In genomic region chr20:8388707-8389106, GRCh38 we compare ENCODE assay signal across 24 cellular contexts.
A peak's percentile ranks its signal among the peaks of the same experiment; 100 is the strongest.
DNase-seq lines count a peak whose midpoint lies in the region; ATAC-seq and TF ChIP-seq lines count a peak whose summit lies in the region.
"Had no signal": no experiment of that assay in that cellular context is flagged by ENCODE, and none has a peak within 500 bp of the region (broad histone marks: within the 10 kb centered on the region; RNA-seq: fewer than 3 reads in every experiment).

No MANE protein-coding gene starts in this region.

- no peak for TF ChIP-seq CTCF in fibroblast of pulmonary artery (IDR thresholded peaks at IDR 0.05; ENCODE audit: low read length, missing control alignments)

- peak; percentile 1 for DNase-seq in NCI-H1694 (lab: John Stamatoyannopoulos, UW)
- DNase-seq in NCI-H1694 treated with DMSO at 0.1 percent for 48 hours (lab: John Stamatoyannopoulos, UW) = no peak
- DNase-seq in fibroblast of pulmonary artery (ENCODE audit: low read depth) = peak; percentile 37
- DNase-seq in G401 (ENCODE audit: low spot score) = no peak
- DNase-seq in naive thymus-derived CD4-positive, alpha-beta T cell = no peak
- no peak for DNase-seq in activated CD4-positive, alpha-beta memory T cell treated with anti-CD3 and anti-CD28 coated beads, Interleukin-2, amount 10 ng/mL, durations not matched to agents 7 days and 5 days
- no peak for DNase-seq in NCI-H2196 (lab: John Stamatoyannopoulos, UW; ENCODE audit: unreplicated experiment)
- DNase-seq: 8988T; activated CD4-positive, alpha-beta T cell treated with anti-CD3 and anti-CD28 coated beads, Interleukin-2, amount 50 U/mL, for 48 hours; activated naive CD4-positive, alpha-beta T cell; activated T-cell treated with anti-CD3 and anti-CD28 coated beads for 4 hours; Calu3; colonic mucosa; endodermal cell; left ventricle myocardium inferior; stimulated activated CD4-positive, alpha-beta T cell treated with anti-CD3 and anti-CD28 coated beads, Interleukin-12 subunit alpha, Interleukin-12 subunit beta, amount 100 ng/mL, for 4 hours; stomach had no signal

- CTCF ChIA-PET in naive thymus-derived CD4-positive, alpha-beta T cell (lab: Charles Lee) = interaction anchor here (0.7 to 3.4 kb wide), 5 partner anchors 29 to 355 kb away, joined by 3 to 18 read pairs (median 3); no protein-coding TSS in a partner anchor
- CTCF ChIA-PET in activated CD4-positive, alpha-beta memory T cell treated with anti-CD3 and anti-CD28 coated beads, Interleukin-2, amount 10 ng/mL, durations not matched to agents 7 days and 5 days (lab: Charles Lee) = interaction anchor here (0.6 to 4.3 kb wide), 8 partner anchors 9 to 345 kb away, joined by 3 to 18 read pairs (median 6); partner anchors contain the start of gene PLCB1

- H3K27me3 ChIP-seq in naive thymus-derived CD4-positive, alpha-beta T cell (ENCODE audit: control insufficient read depth in 2 of 2, insufficient read depth in 2 of 2, low read length in 2 of 2) = no peaks in the 10 kb centered on the region
- H3K27me3 ChIP-seq: ascending aorta; BLaER1 treated with 17β-estradiol and CSF1 and Interleukin-3, amounts not matched to agents 10 nM and 100 nM; colonic mucosa; neutrophil; stomach had no signal

- H3K36me3 Mint-ChIP-seq in naive thymus-derived CD4-positive, alpha-beta T cell = no peaks in the 10 kb centered on the region
- H3K36me3 Mint-ChIP-seq in activated CD4-positive, alpha-beta memory T cell treated with anti-CD3 and anti-CD28 coated beads, Interleukin-2, amount 10 ng/mL, durations not matched to agents 7 days and 5 days (ENCODE audit: low read depth) = no peaks in the 10 kb centered on the region
- H3K36me3 Mint-ChIP-seq: immature natural killer cell, type B pancreatic cell, WTC11 had no signal

- no peaks in the 10 kb centered on the region for H3K9me3 ChIP-seq in naive thymus-derived CD4-positive, alpha-beta T cell (ENCODE audit: control insufficient read depth in 2 of 3, low read length in 3 of 3)
- H3K9me3 ChIP-seq: ascending aorta, colonic mucosa, neutrophil, stomach had no signal

- peaks cover 0 to 6% (median 0%) of the 10 kb centered on the region in 7 donors for H3K4me1 Mint-ChIP-seq in naive thymus-derived CD4-positive, alpha-beta T cell
- H3K4me1 Mint-ChIP-seq in activated CD4-positive, alpha-beta memory T cell treated with anti-CD3 and anti-CD28 coated beads, Interleukin-2, amount 10 ng/mL, durations not matched to agents 7 days and 5 days = no peaks in the 10 kb centered on the region

- in situ Hi-C loops in G401 (cut with HindIII; ENCODE audit: low sequenced_read_pairs) = no loop called here

- H3K27me3 Mint-ChIP-seq in naive thymus-derived CD4-positive, alpha-beta T cell = peaks cover 0 to 17% (median 0%) of the 10 kb centered on the region in 5 donors
- no peaks in the 10 kb centered on the region for H3K27me3 Mint-ChIP-seq in activated CD4-positive, alpha-beta memory T cell treated with anti-CD3 and anti-CD28 coated beads, Interleukin-2, amount 10 ng/mL, durations not matched to agents 7 days and 5 days
- H3K27me3 Mint-ChIP-seq: type B pancreatic cell had no signal

- H3K4me3 ChIP-seq in fibroblast of pulmonary artery (replicated peaks; ENCODE audit: low read depth, low read length) = no peak overlapping the region
- no peak overlapping the region for H3K4me3 ChIP-seq in naive thymus-derived CD4-positive, alpha-beta T cell (ENCODE audit: low read length)
- H3K4me3 ChIP-seq: ascending aorta; BLaER1 treated with 17β-estradiol and CSF1 and Interleukin-3, amounts not matched to agents 10 nM and 100 nM; colonic mucosa; left ventricle myocardium inferior; stomach had no signal

- no peak for ATAC-seq in naive thymus-derived CD4-positive, alpha-beta T cell

- H3K9me3 Mint-ChIP-seq in naive thymus-derived CD4-positive, alpha-beta T cell = peaks cover 0 to 3% (median 0%) of the 10 kb centered on the region in 11 donors
- H3K9me3 Mint-ChIP-seq in activated CD4-positive, alpha-beta memory T cell treated with anti-CD3 and anti-CD28 coated beads, Interleukin-2, amount 10 ng/mL, durations not matched to agents 7 days and 5 days = no peaks in the 10 kb centered on the region
- H3K9me3 Mint-ChIP-seq: endodermal cell, immature natural killer cell had no signal

- intact Hi-C loops in naive thymus-derived CD4-positive, alpha-beta T cell (cut with micrococcal nuclease) = loop anchor here (1.0 kb wide), 2 partner anchors 256 to 345 kb away; partner anchors contain the start of gene PLCB1 (in 2 of the 2)

- H3K4me3 Mint-ChIP-seq in naive thymus-derived CD4-positive, alpha-beta T cell = no peak overlapping the region
- no peak overlapping the region for H3K4me3 Mint-ChIP-seq in activated CD4-positive, alpha-beta memory T cell treated with anti-CD3 and anti-CD28 coated beads, Interleukin-2, amount 10 ng/mL, durations not matched to agents 7 days and 5 days
- H3K4me3 Mint-ChIP-seq: endodermal cell, immature natural killer cell, type B pancreatic cell, WTC11 had no signal

- H3K27ac ChIP-seq in angular gyrus (ENCODE audit: low read depth, low read length) = peak overlapping the region; percentile 25
- no peak overlapping the region for H3K27ac ChIP-seq in naive thymus-derived CD4-positive, alpha-beta T cell (ENCODE audit: low read depth, low read length)
- H3K27ac ChIP-seq: ascending aorta, colonic mucosa, neutrophil had no signal

- H3K4me1 ChIP-seq in naive thymus-derived CD4-positive, alpha-beta T cell (ENCODE audit: control insufficient read depth in 2 of 2, insufficient read depth in 2 of 2, low read length in 2 of 2) = no peaks in the 10 kb centered on the region
- H3K4me1 ChIP-seq: ascending aorta, colonic mucosa had no signal

- POLR2A ChIA-PET in naive thymus-derived CD4-positive, alpha-beta T cell (lab: Charles Lee) = no interaction called here
- POLR2A ChIA-PET in activated CD4-positive, alpha-beta memory T cell treated with anti-CD3 and anti-CD28 coated beads, Interleukin-2, amount 10 ng/mL, durations not matched to agents 7 days and 5 days (lab: Charles Lee) = no interaction called here

- no peaks in the 10 kb centered on the region for H3K36me3 ChIP-seq in naive thymus-derived CD4-positive, alpha-beta T cell (ENCODE audit: control insufficient read depth in 2 of 3, insufficient read depth in 3 of 3, low read length in 3 of 3)
- H3K36me3 ChIP-seq: ascending aorta; BLaER1 treated with 17β-estradiol and CSF1 and Interleukin-3, amounts not matched to agents 10 nM and 100 nM; colonic mucosa; left ventricle myocardium inferior; neutrophil; stomach had no signal

- H3K27ac Mint-ChIP-seq in naive thymus-derived CD4-positive, alpha-beta T cell = no peak overlapping the region
- H3K27ac Mint-ChIP-seq in activated CD4-positive, alpha-beta memory T cell treated with anti-CD3 and anti-CD28 coated beads, Interleukin-2, amount 10 ng/mL, durations not matched to agents 7 days and 5 days = no peak overlapping the region
- H3K27ac Mint-ChIP-seq: endodermal cell, immature natural killer cell, type B pancreatic cell, WTC11 had no signal

Comparison
In these comparisons a context has a peak if more than half of its experiments do, and no peak if none do; other contexts are left out.
1. DNase-seq: peak in NCI-H1694 (single experiment) and fibroblast of pulmonary artery (single experiment); none in NCI-H1694 treated with DMSO at 0.1 percent for 48 hours (single experiment), G401 (single experiment), naive thymus-derived CD4-positive, alpha-beta T cell (0 of 9), activated CD4-positive, alpha-beta memory T cell treated with anti-CD3 and anti-CD28 coated beads, Interleukin-2, amount 10 ng/mL, durations not matched to agents 7 days and 5 days (single experiment) and NCI-H2196 (single experiment).